Comparison of ENCODE assay signal across 9 cellular contexts in genomic region chr5:180187767-180188166, GRCh38. TPM values are rescaled to one million over a fixed set of nuclear protein-coding genes. Genes with fewer than 3 reads are reported as not detected.
"Had no signal": no experiment of that assay in that cellular context is flagged by ENCODE, and none has a peak within 500 bp of the region (broad histone marks: within the 10 kb centered on the region; RNA-seq: fewer than 3 reads in every experiment).

No MANE protein-coding gene starts in this region.

- H3K4me3 Mint-ChIP-seq: IgD-negative memory B cell had no signal

- H3K4me3 ChIP-seq: K562 had no signal

- H3K27ac Mint-ChIP-seq: IgD-negative memory B cell had no signal

- DNase-seq: IMR-90, KBM-7, KG1 had no signal

- ATAC-seq: K562 had no signal

- H3K4me1 Mint-ChIP-seq: IgD-negative memory B cell had no signal

- FAIRE-seq: HTR-8/SVneo, K562 had no signal

- H3K27ac ChIP-seq: HL-60 had no signal

- H3K27me3 Mint-ChIP-seq: IgD-negative memory B cell had no signal

RNA-seq across cellular contexts. Expression of gene RASGEF1C, which starts 21.2 kb away (rescaled TPM):
- total RNA-seq: HT-29, HT1080, IMR-90 had no signal
- polyA plus RNA-seq: IgD-negative memory B cell, IMR-90 had no signal
